Comparison of ENCODE assay signal across 11 cellular contexts in genomic region chr12:98439471-98440164, GRCh38.
A peak's percentile ranks its signal among the peaks of the same experiment; 100 is the strongest.
DNase-seq lines count a peak whose midpoint lies in the region; ATAC-seq and TF ChIP-seq lines count a peak whose summit lies in the region.
"Had no signal": no experiment of that assay in that cellular context is flagged by ENCODE, and none has a peak within 500 bp of the region (broad histone marks: within the 10 kb centered on the region; RNA-seq: fewer than 3 reads in every experiment).

No MANE protein-coding gene starts in this region.

- no peak overlapping the region for H3K4me3 Mint-ChIP-seq in stimulated activated memory B cell treated with anti-CD40 and anti-IgM and Interleukin-4, amounts not matched to agents 10 μg/mL and 1 μg/mL and 100 μg/mL, for 72 hours

- TF ChIP-seq CTCF in body of pancreas (IDR thresholded peaks at IDR 0.05) = no peak

- no peak overlapping the region for H3K9ac ChIP-seq in subcutaneous abdominal adipose tissue (ENCODE audit: low read length in 5 of 5)

- H3K9me3 Mint-ChIP-seq in stimulated activated memory B cell treated with anti-CD40 and anti-IgM and Interleukin-4, amounts not matched to agents 10 μg/mL and 1 μg/mL and 100 μg/mL, for 72 hours = peaks cover 6% of the 10 kb centered on the region

- 27 to 41% methylated on average over 7 of the region's 7 CpGs for WGBS in body of pancreas, 2 donors

- peaks cover 74% of the 10 kb centered on the region for H3K27me3 Mint-ChIP-seq in stimulated activated memory B cell treated with anti-CD40 and anti-IgM and Interleukin-4, amounts not matched to agents 10 μg/mL and 1 μg/mL and 100 μg/mL, for 72 hours

- H3K36me3 ChIP-seq in body of pancreas (replicated peaks in 1 of 2; ENCODE audit: insufficient read depth in 1 of 2, low read depth in 2 of 2) = no peaks in the 10 kb centered on the region
- H3K36me3 ChIP-seq in subcutaneous abdominal adipose tissue (ENCODE audit: control insufficient read depth in 5 of 5, insufficient read depth in 5 of 5, low read length in 5 of 5) = no peaks in the 10 kb centered on the region
- H3K36me3 ChIP-seq: cardiac muscle cell had no signal

- no peaks in the 10 kb centered on the region for H3K4me1 Mint-ChIP-seq in stimulated activated memory B cell treated with anti-CD40 and anti-IgM and Interleukin-4, amounts not matched to agents 10 μg/mL and 1 μg/mL and 100 μg/mL, for 72 hours

- peak in 2 of 3 donors; percentile 8 to 14 for TF ChIP-seq POLR2A in body of pancreas (IDR thresholded peaks at IDR 0.05)

- H3K9me3 ChIP-seq in body of pancreas (no peaks in the 10 kb centered on the region), subcutaneous abdominal adipose tissue (ENCODE audit: control insufficient read depth in 5 of 5, low read length in 5 of 5) (peaks cover 0 to 3% (median 0%) of the 10 kb centered on the region in 5 donors)

- H3K4me1 ChIP-seq in body of pancreas = peaks cover 27% of the 10 kb centered on the region
- peaks cover 9 to 22% (median 19%) of the 10 kb centered on the region in 5 donors for H3K4me1 ChIP-seq in subcutaneous abdominal adipose tissue (ENCODE audit: control insufficient read depth in 5 of 5, insufficient read depth in 5 of 5, low read length in 5 of 5)

- intact Hi-C loops in body of pancreas (cut with DNase I) = no loop called here

- H3K27me3 ChIP-seq in body of pancreas (no peaks in the 10 kb centered on the region), layer of hippocampus (ENCODE audit: control insufficient read depth, insufficient read depth, low read length) (no peaks in the 10 kb centered on the region), subcutaneous abdominal adipose tissue (ENCODE audit: control insufficient read depth in 5 of 5, insufficient read depth in 4 of 5, low read length in 5 of 5) (no peaks in the 10 kb centered on the region)
- H3K27me3 ChIP-seq: cardiac muscle cell had no signal

- H3K27ac ChIP-seq in body of pancreas (peak overlapping the region; percentile 44 to 91 (median 86)), layer of hippocampus (ENCODE audit: low read depth, low read length) (peak overlapping the region; percentile 36), subcutaneous abdominal adipose tissue (ENCODE audit: low read depth, low read length) (peak overlapping the region; percentile 58)
- H3K27ac ChIP-seq: cardiac muscle cell had no signal

- H3K4me3 ChIP-seq in body of pancreas (no peak overlapping the region), subcutaneous abdominal adipose tissue (ENCODE audit: low read depth in 1 of 5, low read length in 5 of 5) (peak overlapping the region in 4 of 5 donors; percentile 9 to 36 (median 29))
- H3K4me3 ChIP-seq: cardiac muscle cell had no signal

- peak; percentile 41 for ATAC-seq in body of pancreas
- no peak for ATAC-seq in stimulated activated memory B cell treated with anti-CD40 and anti-IgM and Interleukin-4, amounts not matched to agents 10 μg/mL and 1 μg/mL and 100 μg/mL, for 72 hours

- no peak overlapping the region for H3K27ac Mint-ChIP-seq in stimulated activated memory B cell treated with anti-CD40 and anti-IgM and Interleukin-4, amounts not matched to agents 10 μg/mL and 1 μg/mL and 100 μg/mL, for 72 hours

- peaks cover 6% of the 10 kb centered on the region for H3K36me3 Mint-ChIP-seq in stimulated activated memory B cell treated with anti-CD40 and anti-IgM and Interleukin-4, amounts not matched to agents 10 μg/mL and 1 μg/mL and 100 μg/mL, for 72 hours

- DNase-seq in MV-4-11 (lab: John Stamatoyannopoulos, UW) = peak; percentile 93
- DNase-seq in body of pancreas = peak in 2 of 4 donors; percentile 26 to 44
- DNase-seq in COR-L47 (lab: John Stamatoyannopoulos, UW) = no peak
- no peak for DNase-seq in T-helper 1 cell
- DNase-seq in epidermal melanocyte (ENCODE audit: insufficient read length, low spot score) = no peak
- DNase-seq: activated CD4-positive, CD25-positive, alpha-beta regulatory T cell treated with anti-CD3 and anti-CD28 coated beads, Interleukin-2, amount 50 U/mL, for 72 hours; NCI-H526 had no signal

Comparison
In these comparisons a context has a peak if more than half of its experiments do, and no peak if none do; other contexts are left out.
1. H3K4me3 ChIP-seq: peak in subcutaneous abdominal adipose tissue (4 of 5); none in body of pancreas (0 of 2).
2. Peak in every context shown above with its lines, with median percentiles within 50 percentile points of each other: H3K27ac ChIP-seq.